In genomic region chr17:81904600-81905423, GRCh38 we compare ENCODE assay signal across 2 cellular contexts.
TF ChIP-seq lines count a peak whose summit lies in the region.

No MANE protein-coding gene starts in this region.

TF ChIP-seq in HCT116, 20 proteins besides CTCF, POLR2A, EP300 and RAD21:
- TF ChIP-seq CBX3 (IDR thresholded peaks at IDR 0.05; ENCODE audit: low read depth) (no peak), ELF1 (IDR thresholded peaks at IDR 0.05; ENCODE audit: borderline replicate concordance, low read depth) (no peak), SP1 (IDR thresholded peaks at IDR 0.05; ENCODE audit: low read depth) (no peak), POLR2AphosphoS5 (IDR thresholded peaks at IDR 0.05; ENCODE audit: low read depth, low read length) (no peak), ZNF274 (IDR thresholded peaks at IDR 0.05; ENCODE audit: low read depth, low read length) (no peak)
- TF ChIP-seq, protein P1, sequence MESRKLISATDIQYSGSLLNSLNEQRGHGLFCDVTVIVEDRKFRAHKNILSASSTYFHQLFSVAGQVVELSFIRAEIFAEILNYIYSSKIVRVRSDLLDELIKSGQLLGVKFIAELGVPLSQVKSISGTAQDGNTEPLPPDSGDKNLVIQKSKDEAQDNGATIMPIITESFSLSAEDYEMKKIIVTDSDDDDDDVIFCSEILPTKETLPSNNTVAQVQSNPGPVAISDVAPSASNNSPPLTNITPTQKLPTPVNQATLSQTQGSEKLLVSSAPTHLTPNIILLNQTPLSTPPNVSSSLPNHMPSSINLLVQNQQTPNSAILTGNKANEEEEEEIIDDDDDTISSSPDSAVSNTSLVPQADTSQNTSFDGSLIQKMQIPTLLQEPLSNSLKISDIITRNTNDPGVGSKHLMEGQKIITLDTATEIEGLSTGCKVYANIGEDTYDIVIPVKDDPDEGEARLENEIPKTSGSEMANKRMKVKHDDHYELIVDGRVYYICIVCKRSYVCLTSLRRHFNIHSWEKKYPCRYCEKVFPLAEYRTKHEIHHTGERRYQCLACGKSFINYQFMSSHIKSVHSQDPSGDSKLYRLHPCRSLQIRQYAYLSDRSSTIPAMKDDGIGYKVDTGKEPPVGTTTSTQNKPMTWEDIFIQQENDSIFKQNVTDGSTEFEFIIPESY (IDR thresholded peaks at IDR 0.05; ENCODE audit: extremely low read depth, insufficient replicate concordance, low read length) = no peak

TF ChIP-seq in endothelial cell of umbilical vein, 7 proteins besides CTCF, POLR2A, EP300 and RAD21:
- TF ChIP-seq JUN (IDR thresholded peaks at IDR 0.05; ENCODE audit: borderline replicate concordance, insufficient read depth, insufficient read length, low read depth) (no peak), MYC (IDR thresholded peaks at IDR 0.05; ENCODE audit: low read depth, low read length) (no peak), GATA2 (IDR thresholded peaks at IDR 0.05; ENCODE audit: insufficient read depth, insufficient read length, low read depth, low read length) (no peak), EZH2 (IDR thresholded peaks at IDR 0.05; ENCODE audit: borderline replicate concordance, low read depth, low read length, severe bottlenecking) (no peak), POLR2AphosphoS5 (IDR thresholded peaks at IDR 0.05; ENCODE audit: insufficient read depth, low read depth, low read length) (no peak), FOS (IDR thresholded peaks at IDR 0.05; ENCODE audit: borderline replicate concordance, insufficient read depth, low read length) (no peak)
- TF ChIP-seq, protein P2, sequence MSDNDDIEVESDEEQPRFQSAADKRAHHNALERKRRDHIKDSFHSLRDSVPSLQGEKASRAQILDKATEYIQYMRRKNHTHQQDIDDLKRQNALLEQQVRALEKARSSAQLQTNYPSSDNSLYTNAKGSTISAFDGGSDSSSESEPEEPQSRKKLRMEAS (IDR thresholded peaks at IDR 0.05; ENCODE audit: insufficient read depth, insufficient read length) = no peak
